34 cellular contexts compared by ENCODE assay signal in genomic region chrX:121102101-121102500, GRCh38. TPM values are rescaled to one million over a fixed set of nuclear protein-coding genes. Genes with fewer than 3 reads are reported as not detected.
"Had no signal": no experiment of that assay in that cellular context is flagged by ENCODE, and none has a peak within 500 bp of the region (broad histone marks: within the 10 kb centered on the region; RNA-seq: fewer than 3 reads in every experiment).

No MANE protein-coding gene starts in this region.

- H3K36me3 Mint-ChIP-seq: activated CD4-positive, alpha-beta memory T cell treated with anti-CD3 and anti-CD28 coated beads for 36 hours; activated naive CD4-positive, alpha-beta T cell treated with anti-CD3 and anti-CD28 coated beads, Interleukin-2, amount 50 U/mL, for 72 hours; activated naive CD8-positive, alpha-beta T cell treated with anti-CD3 and anti-CD28 coated beads for 36 hours had no signal

- H3K4me3 Mint-ChIP-seq: activated B cell treated with CpG ODN at 0.5 μM for 24 hours; activated CD4-positive, alpha-beta memory T cell treated with anti-CD3 and anti-CD28 coated beads for 36 hours; activated CD4-positive, alpha-beta T cell treated with anti-CD3 and anti-CD28 coated beads, Interleukin-2, amount 10 ng/mL, durations not matched to agents 24 days and 14 days; activated CD8-positive, alpha-beta T cell treated with anti-CD3 and anti-CD28 coated beads for 36 hours; activated naive CD4-positive, alpha-beta T cell treated with anti-CD3 and anti-CD28 coated beads for 36 hours; activated naive CD8-positive, alpha-beta T cell treated with anti-CD3 and anti-CD28 coated beads for 36 hours; activated T-cell treated with anti-CD3 and anti-CD28 coated beads, Interleukin-2, amount 50 U/mL, for 4 hours; activated T-cell treated with anti-CD3 and anti-CD28 coated beads, Interleukin-2, amount 50 U/mL, for 72 hours; activated T-helper 1 cell treated with anti-CD3 and anti-CD28 coated beads, Interleukin-12 subunit alpha, Interleukin-12 subunit beta, Interleukin-2, Interleukin-4 antibody, amounts not matched to agents 30 ng/mL and 10 ng/mL and 1 ng/mL, durations not matched to agents 14 hours and 24 hours and 36 hours; activated T-helper 17 cell treated with anti-CD3 and anti-CD28 coated beads, Interleukin-2, amount 50 U/mL, for 72 hours; T-helper 2 cell treated with Interferon-gamma antibody and Interleukin-4, amounts not matched to agents 5 μg/mL and 100 μg/mL, for 36 hours had no signal

- H3K9me3 Mint-ChIP-seq: activated B cell treated with CpG ODN at 0.5 μM for 24 hours; activated CD4-positive, alpha-beta memory T cell treated with anti-CD3 and anti-CD28 coated beads for 36 hours; activated CD8-positive, alpha-beta T cell treated with anti-CD3 and anti-CD28 coated beads for 36 hours; activated naive CD4-positive, alpha-beta T cell treated with anti-CD3 and anti-CD28 coated beads for 36 hours; activated naive CD4-positive, alpha-beta T cell treated with anti-CD3 and anti-CD28 coated beads, Interleukin-2, amount 50 U/mL, for 72 hours; activated naive CD8-positive, alpha-beta T cell treated with anti-CD3 and anti-CD28 coated beads for 36 hours; activated T-cell treated with anti-CD3 and anti-CD28 coated beads, Interleukin-2, amount 50 U/mL, for 4 hours; activated T-cell treated with anti-CD3 and anti-CD28 coated beads, Interleukin-2, amount 50 U/mL, for 72 hours; activated T-helper 1 cell treated with anti-CD3 and anti-CD28 coated beads, Interleukin-12 subunit alpha, Interleukin-12 subunit beta, Interleukin-2, Interleukin-4 antibody, amounts not matched to agents 30 ng/mL and 10 ng/mL and 1 ng/mL, durations not matched to agents 14 hours and 24 hours and 36 hours; activated T-helper 17 cell treated with anti-CD3 and anti-CD28 coated beads, Interleukin-2, amount 50 U/mL, for 72 hours; T-helper 2 cell treated with Interferon-gamma antibody and Interleukin-4, amounts not matched to agents 5 μg/mL and 100 μg/mL, for 36 hours had no signal

- FAIRE-seq: TTC549 had no signal

- H3K4me1 ChIP-seq: adrenal gland, ascending aorta, body of pancreas, breast epithelium had no signal

- H3K27me3 ChIP-seq: adrenal gland, ascending aorta, body of pancreas, brain microvascular endothelial cell had no signal

- H3K9me3 ChIP-seq: adrenal gland, ascending aorta, body of pancreas, breast epithelium had no signal

- H3K27ac ChIP-seq: adrenal gland, ascending aorta, body of pancreas, brain microvascular endothelial cell, breast epithelium, VCaP had no signal

- DNase-seq: activated B cell treated with CpG ODN at 0.5 μM for 24 hours; activated CD4-positive, alpha-beta memory T cell treated with anti-CD3 and anti-CD28 coated beads for 36 hours; activated CD4-positive, alpha-beta T cell treated with anti-CD3 and anti-CD28 coated beads for 4 hours; activated CD4-positive, alpha-beta T cell treated with anti-CD3 and anti-CD28 coated beads, Interleukin-2, amount 10 ng/mL, durations not matched to agents 24 days and 14 days; activated CD4-positive, alpha-beta T cell treated with anti-CD3 and anti-CD28 coated beads, Interleukin-2, amount 50 U/mL, for 1 hour; activated CD4-positive, alpha-beta T cell treated with anti-CD3 and anti-CD28 coated beads, Interleukin-2, amount 50 U/mL, for 4 hours; activated CD4-positive, CD25-positive, alpha-beta regulatory T cell treated with anti-CD3 and anti-CD28 coated beads, Interleukin-2, amount 50 U/mL, for 72 hours; activated CD8-positive, alpha-beta memory T cell treated with anti-CD3 and anti-CD28 coated beads, Interleukin-2, amount 50 U/mL, for 4 hours; activated CD8-positive, alpha-beta T cell treated with anti-CD3 and anti-CD28 coated beads for 36 hours; activated effector memory CD4-positive, alpha-beta T cell treated with anti-CD3 and anti-CD28 coated beads, Interleukin-2, amount 50 U/mL, for 16 hours; activated gamma-delta T cell treated with Interleukin-2 at 50 U/mL for 16 hours; activated naive CD4-positive, alpha-beta T cell; activated naive CD4-positive, alpha-beta T cell treated with anti-CD3 and anti-CD28 coated beads for 36 hours; activated naive CD4-positive, alpha-beta T cell treated with anti-CD3 and anti-CD28 coated beads, Interleukin-2, amount 50 U/mL, for 16 hours; activated naive CD8-positive, alpha-beta T cell treated with anti-CD3 and anti-CD28 coated beads for 36 hours; activated T-cell treated with anti-CD3 and anti-CD28 coated beads for 4 hours; activated T-cell treated with anti-CD3 and anti-CD28 coated beads, Interleukin-2, amount 50 U/mL, for 1 hour; activated T-cell treated with anti-CD3 and anti-CD28 coated beads, Interleukin-2, amount 50 U/mL, for 4 hours; activated T-cell treated with anti-CD3 and anti-CD28 coated beads, Interleukin-2, amount 50 U/mL, for 72 hours; adrenal gland; amniotic stem cell; body of pancreas; brain microvascular endothelial cell; central memory CD4-positive, alpha-beta T cell; T-helper 2 cell; T-helper 9 cell had no signal

- H3K4me1 Mint-ChIP-seq: activated B cell treated with CpG ODN at 0.5 μM for 24 hours; activated CD4-positive, alpha-beta T cell treated with anti-CD3 and anti-CD28 coated beads, Interleukin-2, amount 10 ng/mL, durations not matched to agents 24 days and 14 days; activated naive CD8-positive, alpha-beta T cell treated with anti-CD3 and anti-CD28 coated beads for 36 hours; activated T-helper 17 cell treated with anti-CD3 and anti-CD28 coated beads, Interleukin-2, amount 50 U/mL, for 72 hours had no signal

- H3K4me3 ChIP-seq: adrenal gland, ascending aorta, body of pancreas, breast epithelium had no signal

- H3K27ac Mint-ChIP-seq: activated B cell treated with CpG ODN at 0.5 μM for 24 hours; activated CD4-positive, alpha-beta memory T cell treated with anti-CD3 and anti-CD28 coated beads for 36 hours; activated CD4-positive, alpha-beta T cell treated with anti-CD3 and anti-CD28 coated beads, Interleukin-2, amount 10 ng/mL, durations not matched to agents 24 days and 14 days; activated CD8-positive, alpha-beta T cell treated with anti-CD3 and anti-CD28 coated beads for 36 hours; activated naive CD4-positive, alpha-beta T cell treated with anti-CD3 and anti-CD28 coated beads for 36 hours; activated naive CD4-positive, alpha-beta T cell treated with anti-CD3 and anti-CD28 coated beads, Interleukin-2, amount 50 U/mL, for 72 hours; activated naive CD8-positive, alpha-beta T cell treated with anti-CD3 and anti-CD28 coated beads for 36 hours; activated T-cell treated with anti-CD3 and anti-CD28 coated beads, Interleukin-2, amount 50 U/mL, for 72 hours; activated T-helper 1 cell treated with anti-CD3 and anti-CD28 coated beads, Interleukin-12 subunit alpha, Interleukin-12 subunit beta, Interleukin-2, Interleukin-4 antibody, amounts not matched to agents 30 ng/mL and 10 ng/mL and 1 ng/mL, durations not matched to agents 14 hours and 24 hours and 36 hours; activated T-helper 17 cell treated with anti-CD3 and anti-CD28 coated beads, Interleukin-2, amount 50 U/mL, for 72 hours; T-helper 2 cell treated with Interferon-gamma antibody and Interleukin-4, amounts not matched to agents 5 μg/mL and 100 μg/mL, for 36 hours had no signal

- H3K27me3 Mint-ChIP-seq: activated B cell treated with CpG ODN at 0.5 μM for 24 hours; activated CD4-positive, alpha-beta memory T cell treated with anti-CD3 and anti-CD28 coated beads for 36 hours; activated CD4-positive, alpha-beta T cell treated with anti-CD3 and anti-CD28 coated beads, Interleukin-2, amount 10 ng/mL, durations not matched to agents 24 days and 14 days; activated T-helper 17 cell treated with anti-CD3 and anti-CD28 coated beads, Interleukin-2, amount 50 U/mL, for 72 hours had no signal

- ATAC-seq: activated CD8-positive, alpha-beta T cell treated with anti-CD3 and anti-CD28 coated beads for 36 hours; activated naive CD4-positive, alpha-beta T cell treated with anti-CD3 and anti-CD28 coated beads, Interleukin-2, amount 50 U/mL, for 72 hours; activated T-cell treated with anti-CD3 and anti-CD28 coated beads, Interleukin-2, amount 50 U/mL, for 4 hours; activated T-cell treated with anti-CD3 and anti-CD28 coated beads, Interleukin-2, amount 50 U/mL, for 72 hours; activated T-helper 17 cell treated with anti-CD3 and anti-CD28 coated beads, Interleukin-2, amount 50 U/mL, for 72 hours; body of pancreas had no signal

- H3K36me3 ChIP-seq: adrenal gland, ascending aorta, brain microvascular endothelial cell, breast epithelium had no signal

RNA-seq across cellular contexts. Expression of gene GLUD2, which starts 54.7 kb away (rescaled TPM):
- total RNA-seq: activated B cell treated with CpG ODN at 0.5 μM for 24 hours had no signal
